ENCODE assay signal across 8 cellular contexts in genomic region chr7:34165927-34166550, GRCh38.
A peak's percentile ranks its signal among the peaks of the same experiment; 100 is the strongest.
DNase-seq lines count a peak whose midpoint lies in the region; ATAC-seq, FAIRE-seq and TF ChIP-seq lines count a peak whose summit lies in the region.

No MANE protein-coding gene starts in this region.

- no TSS peak for BruUV-seq in GM12878 (replicated peaks; lab: Mats Ljungman, UMichigan)

- no peak for FAIRE-seq in GM12878 (lab: Jason Lieb, UNC)

- H2AFZ ChIP-seq in GM12878 (ENCODE audit: control insufficient read depth, low read depth, low read length), result no peak overlapping the region

- CTCF ChIA-PET in GM12878 (lab: Yijun Ruan, JAX), result interaction anchor here (0.7 kb wide), 1 partner anchor 32 kb away, joined by 3 read pairs; no protein-coding TSS in a partner anchor

- WGBS in GM12878 (ENCODE audit: insufficient coverage, insufficient replicate concordance, low lambda C conversion rate, missing lambda C conversion rate), result 95% methylated on average over 3 of the region's 3 CpGs

- TF ChIP-seq EP300 in GM12878 (IDR thresholded peaks at IDR 0.05; ENCODE audit: borderline replicate concordance in 1 of 2, control insufficient read depth in 1 of 2, low read depth in 2 of 2, low read length in 2 of 2), result no peak

- RAD21 ChIA-PET in GM12878 (lab: Charles Lee; ENCODE audit: unreplicated experiment), result no interaction called here

- no peak for TF ChIP-seq POLR2A in GM12878 (IDR thresholded peaks at IDR 0.05; ENCODE audit: low read depth, low read length)

- H4K20me1 ChIP-seq in GM12878 (ENCODE audit: control insufficient read depth, insufficient read depth), result no peaks in the 10 kb centered on the region

- H3K9me3 ChIP-seq in GM12878 (replicated peaks; ENCODE audit: control insufficient read depth, insufficient read depth, low read length), result no peaks in the 10 kb centered on the region

- SMC1A ChIA-PET in GM12878 (lab: Charles Lee; ENCODE audit: uncharacterized antibody, unreplicated experiment), result interaction anchor here (0.9 to 1.6 kb wide), 2 partner anchors 22 to 31 kb away, joined by 4 to 5 read pairs; no protein-coding TSS in a partner anchor

- H3K4me3 ChIP-seq in GM12865 (ENCODE audit: low read depth, low read length) (no peak overlapping the region), GM12878 (no peak overlapping the region)

- POLR2A ChIA-PET in GM12878 (lab: Charles Lee), result no interaction called here

- H3K4me2 ChIP-seq in GM12878 (ENCODE audit: control insufficient read depth, insufficient read depth), result no peak overlapping the region

- ATAC-seq in GM12878 (peak; percentile 59), GM19467 (IDR thresholded peaks at IDR 0.05; ENCODE audit: unreplicated experiment) (no peak), HG03521 (IDR thresholded peaks at IDR 0.05; ENCODE audit: unreplicated experiment) (no peak)

- no peaks in the 10 kb centered on the region for H3K27me3 ChIP-seq in GM12878 (replicated peaks in 1 of 2; ENCODE audit: control insufficient read depth in 2 of 2, insufficient read depth in 2 of 2, low read length in 1 of 2)

- peak; percentile 7 for DNase-seq in GM12865 (ENCODE audit: low read depth)
- peak; percentile 42 for DNase-seq in M059J (ENCODE audit: low read depth)
- DNase-seq in GM12878 (ENCODE audit: low read depth, low spot score), result no peak
- peak; percentile 2 to 56 for DNase-seq in lung microvascular endothelial cell (ENCODE audit: low read depth in 2 of 2)
- DNase-seq in OCI-M2 (lab: John Stamatoyannopoulos, UW; ENCODE audit: unreplicated experiment), result no peak
- DNase-seq in amygdala (lab: John Stamatoyannopoulos, UW), result no peak

- H3K36me3 ChIP-seq in GM12878 (ENCODE audit: control insufficient read depth in 2 of 2, insufficient read depth in 2 of 2, low read length in 1 of 2), result no peaks in the 10 kb centered on the region

- no peak overlapping the region for H3K27ac ChIP-seq in GM12878 (ENCODE audit: control insufficient read depth, insufficient read depth)

- no peaks in the 10 kb centered on the region for H3K4me1 ChIP-seq in GM12878 (ENCODE audit: control insufficient read depth, insufficient read depth, low read length)

- no peaks in the 10 kb centered on the region for H3K79me2 ChIP-seq in GM12878 (ENCODE audit: control insufficient read depth, insufficient read depth, low read length)

- in situ Hi-C loops in GM12878 (cut with MboI), result no loop called here

- no peak overlapping the region for H3K9ac ChIP-seq in GM12878 (ENCODE audit: control insufficient read depth, insufficient read depth, low read length)

- intact Hi-C loops in GM12878 (cut with micrococcal nuclease; ENCODE audit: unreplicated experiment), result no loop called here

- TF ChIP-seq RAD21 in GM12878 (IDR thresholded peaks at IDR 0.05; ENCODE audit: insufficient read depth, low read depth, low read length), result 0 out of 2 replicates have a peak, but pooled peaks have one; percentile 12

- TF ChIP-seq CTCF in GM12865 (IDR thresholded peaks at IDR 0.05; ENCODE audit: insufficient read depth, low read depth, low read length, missing control alignments), result peak; percentile 23
- peak; percentile 23 to 30 (median 28); a peak in 3 of 6 replicates for TF ChIP-seq CTCF in GM12878 (IDR thresholded peaks at IDR 0.05 in 2 of 3, conservative IDR thresholded peaks at IDR 0.05 in 1 of 3; ENCODE audit: control insufficient read depth in 2 of 3, extremely low read depth in 1 of 3, insufficient read depth in 1 of 3, low read depth in 3 of 3, low read length in 3 of 3)

TF ChIP-seq in GM12878, 131 proteins besides CTCF, POLR2A, EP300 and RAD21:
- TF ChIP-seq SMC3 (IDR thresholded peaks at IDR 0.05; ENCODE audit: borderline replicate concordance, low read length) (peak; percentile 17; the same call in 1 of the 2 replicates), ETV6 (conservative IDR thresholded peaks at IDR 0.05 in 1 of 2, IDR thresholded peaks at IDR 0.05 in 1 of 2; ENCODE audit: borderline replicate concordance in 1 of 2, low read depth in 1 of 2) (no peak)
TF ChIP-seq in GM12878: peak in this region for 1.

Comparison
In these comparisons a context has a peak if more than half of its experiments do, and no peak if none do; other contexts are left out.
1. DNase-seq: peak in GM12865 (single experiment), M059J (single experiment) and lung microvascular endothelial cell (2 of 2); none in GM12878 (single experiment), OCI-M2 (single experiment) and amygdala (0 of 56).